29 cellular contexts compared by ENCODE assay signal in the genomic region with DNA sequence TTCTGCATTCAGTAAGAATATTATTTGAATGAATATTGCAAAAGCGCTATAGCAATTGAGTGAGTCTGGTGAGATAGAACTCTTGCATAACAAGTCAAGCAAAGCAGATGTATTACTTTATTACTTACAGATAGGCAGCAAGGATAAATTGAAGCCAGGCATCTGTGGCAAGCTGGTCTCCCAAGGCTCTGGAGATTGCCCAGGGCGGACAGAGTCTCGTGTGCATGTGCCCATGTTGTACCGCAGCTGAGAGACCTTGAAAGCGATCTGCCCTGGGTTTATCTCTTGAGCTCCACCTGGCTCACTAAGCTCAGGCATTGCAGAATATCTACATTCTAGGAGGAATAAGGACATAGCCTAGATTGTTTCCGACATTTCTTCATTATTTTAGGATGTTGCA.
"Had no signal": no experiment of that assay in that cellular context is flagged by ENCODE, and none has a peak within 500 bp of the region (broad histone marks: within the 10 kb centered on the region; RNA-seq: fewer than 3 reads in every experiment).

No MANE protein-coding gene starts in this region.

- H3K9me3 Mint-ChIP-seq: stimulated activated naive CD8-positive, alpha-beta T cell treated with anti-CD3 and anti-CD28 coated beads, Interleukin-15, Interleukin-2, amounts not matched to agents 100 ng/mL and 50 ng/mL, for 24 hours had no signal

- DNase-seq: stimulated activated CD4-positive, alpha-beta T cell treated with anti-CD3 and anti-CD28 coated beads, Interleukin-2, amount 100 ng/mL, for 48 hours; stimulated activated CD4-positive, alpha-beta T cell treated with anti-CD3 and anti-CD28 coated beads, Interleukin-4, amount 100 ng/mL, for 1 hour; stimulated activated CD4-positive, alpha-beta T cell treated with anti-CD3 and anti-CD28 coated beads, Interleukin-4, amount 100 ng/mL, for 24 hours; stimulated activated CD4-positive, alpha-beta T cell treated with anti-CD3 and anti-CD28 coated beads, Interleukin-4, amount 100 ng/mL, for 4 hours; stimulated activated CD8-positive, alpha-beta memory T cell treated with anti-CD3 and anti-CD28 coated beads, Interleukin-4, amount 100 ng/mL, for 48 hours; stimulated activated naive B cell treated with anti-CD40 and anti-IgM and Interleukin-4, amounts not matched to agents 10 μg/mL and 1 μg/mL and 100 μg/mL, for 72 hours; stimulated activated naive CD4-positive, alpha-beta T cell; stimulated activated naive CD4-positive, alpha-beta T cell treated with Interleukin-2 at 50 U/mL for 16 hours; stimulated activated naive CD8-positive, alpha-beta T cell treated with anti-CD3 and anti-CD28 coated beads, Interleukin-15, amount 100 ng/mL, for 72 hours; stimulated activated naive CD8-positive, alpha-beta T cell treated with anti-CD3 and anti-CD28 coated beads, Interleukin-15, Interleukin-2, amounts not matched to agents 100 U/mL and 50 U/mL, for 24 hours; stomach; substantia nigra; testis; thyroid gland; tibial artery; transverse colon; trophoblast cell; upper lobe of left lung; upper lobe of right lung; uterus had no signal

- H3K36me3 Mint-ChIP-seq: stimulated activated effector memory CD8-positive, alpha-beta T cell treated with anti-CD3 and anti-CD28 coated beads, Interleukin-12 subunit alpha, Interleukin-12 subunit beta, amount 100 ng/mL, for 72 hours; stimulated activated memory B cell treated with anti-CD40 and anti-IgM and Interleukin-4, amounts not matched to agents 10 μg/mL and 1 μg/mL and 100 μg/mL, for 72 hours; stimulated activated naive B cell treated with anti-CD40 and anti-IgM and Interleukin-4, amounts not matched to agents 10 μg/mL and 1 μg/mL and 100 μg/mL, for 72 hours; type B pancreatic cell had no signal

- H3K27me3 Mint-ChIP-seq: stimulated activated memory B cell treated with anti-CD40 and anti-IgM and Interleukin-4, amounts not matched to agents 10 μg/mL and 1 μg/mL and 100 μg/mL, for 72 hours; stimulated activated naive B cell treated with anti-CD40 and anti-IgM and Interleukin-4, amounts not matched to agents 10 μg/mL and 1 μg/mL and 100 μg/mL, for 72 hours; stimulated activated naive CD8-positive, alpha-beta T cell treated with anti-CD3 and anti-CD28 coated beads, Interleukin-15, amount 100 ng/mL, for 72 hours; stimulated activated naive CD8-positive, alpha-beta T cell treated with anti-CD3 and anti-CD28 coated beads, Interleukin-15, Interleukin-2, amounts not matched to agents 100 ng/mL and 50 ng/mL, for 24 hours had no signal

- H3K4me1 Mint-ChIP-seq: stimulated activated effector memory CD8-positive, alpha-beta T cell treated with anti-CD3 and anti-CD28 coated beads, Interleukin-12 subunit alpha, Interleukin-12 subunit beta, amount 100 ng/mL, for 72 hours; stimulated activated memory B cell treated with anti-CD40 and anti-IgM and Interleukin-4, amounts not matched to agents 10 μg/mL and 1 μg/mL and 100 μg/mL, for 72 hours; stimulated activated naive B cell treated with anti-CD40 and anti-IgM and Interleukin-4, amounts not matched to agents 10 μg/mL and 1 μg/mL and 100 μg/mL, for 72 hours; stimulated activated naive CD8-positive, alpha-beta T cell treated with anti-CD3 and anti-CD28 coated beads, Interleukin-15, amount 100 ng/mL, for 72 hours had no signal

- H3K27ac ChIP-seq: stomach, suprapubic skin, testis, thoracic aorta, thyroid gland, tibial artery, tibial nerve, transverse colon, upper lobe of left lung, upper lobe of right lung, uterus, vagina had no signal

- H3K27ac Mint-ChIP-seq: stimulated activated effector memory CD8-positive, alpha-beta T cell treated with anti-CD3 and anti-CD28 coated beads, Interleukin-12 subunit alpha, Interleukin-12 subunit beta, amount 100 ng/mL, for 72 hours; stimulated activated memory B cell treated with anti-CD40 and anti-IgM and Interleukin-4, amounts not matched to agents 10 μg/mL and 1 μg/mL and 100 μg/mL, for 72 hours; stimulated activated naive B cell treated with anti-CD40 and anti-IgM and Interleukin-4, amounts not matched to agents 10 μg/mL and 1 μg/mL and 100 μg/mL, for 72 hours; stimulated activated naive CD8-positive, alpha-beta T cell treated with anti-CD3 and anti-CD28 coated beads, Interleukin-15, amount 100 ng/mL, for 72 hours; stimulated activated naive CD8-positive, alpha-beta T cell treated with anti-CD3 and anti-CD28 coated beads, Interleukin-15, Interleukin-2, amounts not matched to agents 100 ng/mL and 50 ng/mL, for 24 hours; type B pancreatic cell had no signal

- H3K9me3 ChIP-seq: stomach, suprapubic skin, testis, thoracic aorta, thyroid gland, tibial artery, tibial nerve, transverse colon, upper lobe of left lung, upper lobe of right lung, uterus, vagina had no signal

- H3K27me3 ChIP-seq: stomach, testis, thyroid gland, tibial artery, tibial nerve, transverse colon, upper lobe of left lung, upper lobe of right lung, uterus, vagina had no signal

- FAIRE-seq: urothelium cell line had no signal

- ATAC-seq: stimulated activated effector memory CD8-positive, alpha-beta T cell treated with anti-CD3 and anti-CD28 coated beads, Interleukin-12 subunit alpha, Interleukin-12 subunit beta, amount 100 ng/mL, for 72 hours; stimulated activated memory B cell treated with anti-CD40 and anti-IgM and Interleukin-4, amounts not matched to agents 10 μg/mL and 1 μg/mL and 100 μg/mL, for 72 hours; stimulated activated naive B cell treated with anti-CD40 and anti-IgM and Interleukin-4, amounts not matched to agents 10 μg/mL and 1 μg/mL and 100 μg/mL, for 72 hours; stimulated activated naive CD8-positive, alpha-beta T cell treated with anti-CD3 and anti-CD28 coated beads, Interleukin-15, amount 100 ng/mL, for 72 hours; stimulated activated naive CD8-positive, alpha-beta T cell treated with anti-CD3 and anti-CD28 coated beads, Interleukin-15, Interleukin-2, amounts not matched to agents 100 U/mL and 50 U/mL, for 24 hours; upper lobe of right lung had no signal

- H3K4me1 ChIP-seq: stomach, suprapubic skin, testis, thyroid gland, tibial artery, tibial nerve, transverse colon, upper lobe of left lung, upper lobe of right lung, uterus, vagina had no signal

- H3K4me3 ChIP-seq: stomach, suprapubic skin, testis, thoracic aorta, thyroid gland, tibial artery, tibial nerve, transverse colon, upper lobe of left lung, upper lobe of right lung, uterus, vagina had no signal

- H3K4me3 Mint-ChIP-seq: stimulated activated effector memory CD8-positive, alpha-beta T cell treated with anti-CD3 and anti-CD28 coated beads, Interleukin-12 subunit alpha, Interleukin-12 subunit beta, amount 100 ng/mL, for 72 hours; stimulated activated memory B cell treated with anti-CD40 and anti-IgM and Interleukin-4, amounts not matched to agents 10 μg/mL and 1 μg/mL and 100 μg/mL, for 72 hours; stimulated activated naive B cell treated with anti-CD40 and anti-IgM and Interleukin-4, amounts not matched to agents 10 μg/mL and 1 μg/mL and 100 μg/mL, for 72 hours; stimulated activated naive CD8-positive, alpha-beta T cell treated with anti-CD3 and anti-CD28 coated beads, Interleukin-15, amount 100 ng/mL, for 72 hours; stimulated activated naive CD8-positive, alpha-beta T cell treated with anti-CD3 and anti-CD28 coated beads, Interleukin-15, Interleukin-2, amounts not matched to agents 100 ng/mL and 50 ng/mL, for 24 hours; type B pancreatic cell had no signal

- H3K36me3 ChIP-seq: stomach, suprapubic skin, thoracic aorta, thyroid gland, tibial artery, tibial nerve, transverse colon, upper lobe of left lung, upper lobe of right lung, uterus, vagina had no signal
